In the genomic region with DNA sequence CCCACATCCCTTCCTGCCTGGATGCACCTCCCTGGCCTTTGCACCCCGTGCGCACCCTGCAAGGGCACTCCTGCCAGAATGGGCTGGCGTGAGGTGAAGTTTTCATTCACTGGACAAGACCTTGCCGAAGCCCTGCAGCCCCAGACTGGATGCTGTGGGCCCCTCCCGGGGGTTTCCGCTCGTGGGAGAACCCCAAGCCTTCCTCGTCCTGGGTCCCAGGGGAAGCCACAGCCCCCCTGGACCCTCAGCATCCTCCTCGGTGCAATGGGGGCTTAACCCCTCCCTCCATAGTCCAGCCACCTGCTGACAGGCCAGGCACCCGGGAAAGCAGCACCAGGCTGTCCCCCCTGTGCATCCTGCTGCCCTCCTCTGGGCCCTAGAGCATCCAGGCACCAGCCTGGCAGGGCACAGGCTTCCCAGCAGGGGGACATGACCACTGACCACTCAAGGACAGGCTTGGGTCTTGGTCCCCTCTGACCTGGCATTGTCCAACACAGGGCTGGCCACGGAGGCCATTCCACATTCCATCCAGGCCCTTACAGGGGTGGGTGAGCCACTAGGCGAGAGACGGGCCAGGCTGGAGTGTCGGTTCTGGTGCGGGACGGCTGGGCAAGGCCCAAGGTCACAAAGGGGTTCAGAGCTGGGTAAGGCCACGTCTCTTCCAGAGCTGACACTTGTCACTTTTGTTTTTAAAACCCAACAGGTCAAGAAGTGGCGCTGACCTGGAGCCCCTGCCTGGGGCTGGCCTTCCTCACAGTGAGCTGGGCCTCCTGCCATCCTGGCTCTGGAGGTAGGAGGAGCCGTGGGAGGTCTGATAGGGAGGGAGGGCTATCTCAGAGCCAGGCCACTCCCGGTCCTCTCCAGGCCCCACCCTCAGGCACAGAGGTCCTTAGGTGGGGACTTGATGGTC, we compare ENCODE assay signal across 2 cellular contexts.
TF ChIP-seq lines count a peak whose summit lies in the region.

No MANE protein-coding gene starts in this region.

TF ChIP-seq in HEK293, 187 proteins besides CTCF, POLR2A, EP300 and RAD21 (continued from another document and continues in another):
- TF ChIP-seq ZFHX2 (tag by site-specific recombination; conservative IDR thresholded peaks at IDR 0.05) (peak; percentile 61; the same call in 1 of the 2 replicates), SP2 (tag by site-specific recombination; IDR thresholded peaks at IDR 0.05) (peak; percentile 36), ZBTB1 (tag by site-specific recombination; IDR thresholded peaks at IDR 0.05) (no peak), BCL11A (tag by site-specific recombination; IDR thresholded peaks at IDR 0.05; ENCODE audit: low read depth) (0 out of 2 replicates have a peak, but pooled peaks have one; percentile 11), GLIS1 (tag by site-specific recombination; IDR thresholded peaks at IDR 0.05) (peak; percentile 79), ZNF146 (tag by site-specific recombination; IDR thresholded peaks at IDR 0.05) (no peak), KLF9 (tag by site-specific recombination; IDR thresholded peaks at IDR 0.05; ENCODE audit: low read depth) (no peak), SP3 (tag by site-specific recombination; IDR thresholded peaks at IDR 0.05) (peak; percentile 40)
- TF ChIP-seq, protein P1, sequence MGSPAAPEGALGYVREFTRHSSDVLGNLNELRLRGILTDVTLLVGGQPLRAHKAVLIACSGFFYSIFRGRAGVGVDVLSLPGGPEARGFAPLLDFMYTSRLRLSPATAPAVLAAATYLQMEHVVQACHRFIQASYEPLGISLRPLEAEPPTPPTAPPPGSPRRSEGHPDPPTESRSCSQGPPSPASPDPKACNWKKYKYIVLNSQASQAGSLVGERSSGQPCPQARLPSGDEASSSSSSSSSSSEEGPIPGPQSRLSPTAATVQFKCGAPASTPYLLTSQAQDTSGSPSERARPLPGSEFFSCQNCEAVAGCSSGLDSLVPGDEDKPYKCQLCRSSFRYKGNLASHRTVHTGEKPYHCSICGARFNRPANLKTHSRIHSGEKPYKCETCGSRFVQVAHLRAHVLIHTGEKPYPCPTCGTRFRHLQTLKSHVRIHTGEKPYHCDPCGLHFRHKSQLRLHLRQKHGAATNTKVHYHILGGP (tag by site-specific recombination; IDR thresholded peaks at IDR 0.05) = no peak
- TF ChIP-seq, protein P2, sequence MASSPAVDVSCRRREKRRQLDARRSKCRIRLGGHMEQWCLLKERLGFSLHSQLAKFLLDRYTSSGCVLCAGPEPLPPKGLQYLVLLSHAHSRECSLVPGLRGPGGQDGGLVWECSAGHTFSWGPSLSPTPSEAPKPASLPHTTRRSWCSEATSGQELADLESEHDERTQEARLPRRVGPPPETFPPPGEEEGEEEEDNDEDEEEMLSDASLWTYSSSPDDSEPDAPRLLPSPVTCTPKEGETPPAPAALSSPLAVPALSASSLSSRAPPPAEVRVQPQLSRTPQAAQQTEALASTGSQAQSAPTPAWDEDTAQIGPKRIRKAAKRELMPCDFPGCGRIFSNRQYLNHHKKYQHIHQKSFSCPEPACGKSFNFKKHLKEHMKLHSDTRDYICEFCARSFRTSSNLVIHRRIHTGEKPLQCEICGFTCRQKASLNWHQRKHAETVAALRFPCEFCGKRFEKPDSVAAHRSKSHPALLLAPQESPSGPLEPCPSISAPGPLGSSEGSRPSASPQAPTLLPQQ (tag by site-specific recombination; IDR thresholded peaks at IDR 0.05) = peak; percentile 28; the same call in 1 of the 2 replicates
- TF ChIP-seq, protein P3, sequence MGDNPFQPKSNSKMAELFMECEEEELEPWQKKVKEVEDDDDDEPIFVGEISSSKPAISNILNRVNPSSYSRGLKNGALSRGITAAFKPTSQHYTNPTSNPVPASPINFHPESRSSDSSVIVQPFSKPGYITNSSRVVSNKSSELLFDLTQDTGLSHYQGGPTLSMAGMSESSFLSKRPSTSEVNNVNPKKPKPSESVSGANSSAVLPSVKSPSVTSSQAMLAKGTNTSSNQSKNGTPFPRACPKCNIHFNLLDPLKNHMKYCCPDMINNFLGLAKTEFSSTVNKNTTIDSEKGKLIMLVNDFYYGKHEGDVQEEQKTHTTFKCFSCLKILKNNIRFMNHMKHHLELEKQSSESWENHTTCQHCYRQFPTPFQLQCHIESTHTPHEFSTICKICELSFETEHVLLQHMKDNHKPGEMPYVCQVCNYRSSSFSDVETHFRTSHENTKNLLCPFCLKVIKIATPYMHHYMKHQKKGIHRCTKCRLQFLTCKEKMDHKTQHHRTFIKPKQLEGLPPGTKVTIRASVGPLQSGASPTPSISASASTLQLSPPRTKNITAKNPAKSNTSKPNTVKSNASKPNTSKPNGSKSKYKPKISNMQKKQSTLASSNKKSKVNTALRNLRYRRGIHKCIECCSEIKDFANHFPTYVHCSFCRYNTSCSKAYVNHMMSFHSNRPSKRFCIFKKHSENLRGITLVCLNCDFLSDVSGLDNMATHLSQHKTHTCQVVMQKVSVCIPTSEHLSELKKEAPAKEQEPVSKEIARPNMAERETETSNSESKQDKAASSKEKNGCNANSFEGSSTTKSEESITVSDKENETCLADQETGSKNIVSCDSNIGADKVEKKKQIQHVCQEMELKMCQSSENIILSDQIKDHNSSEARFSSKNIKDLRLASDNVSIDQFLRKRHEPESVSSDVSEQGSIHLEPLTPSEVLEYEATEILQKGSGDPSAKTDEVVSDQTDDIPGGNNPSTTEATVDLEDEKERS (tag by site-specific recombination; IDR thresholded peaks at IDR 0.05) = no peak
- TF ChIP-seq, protein P4, sequence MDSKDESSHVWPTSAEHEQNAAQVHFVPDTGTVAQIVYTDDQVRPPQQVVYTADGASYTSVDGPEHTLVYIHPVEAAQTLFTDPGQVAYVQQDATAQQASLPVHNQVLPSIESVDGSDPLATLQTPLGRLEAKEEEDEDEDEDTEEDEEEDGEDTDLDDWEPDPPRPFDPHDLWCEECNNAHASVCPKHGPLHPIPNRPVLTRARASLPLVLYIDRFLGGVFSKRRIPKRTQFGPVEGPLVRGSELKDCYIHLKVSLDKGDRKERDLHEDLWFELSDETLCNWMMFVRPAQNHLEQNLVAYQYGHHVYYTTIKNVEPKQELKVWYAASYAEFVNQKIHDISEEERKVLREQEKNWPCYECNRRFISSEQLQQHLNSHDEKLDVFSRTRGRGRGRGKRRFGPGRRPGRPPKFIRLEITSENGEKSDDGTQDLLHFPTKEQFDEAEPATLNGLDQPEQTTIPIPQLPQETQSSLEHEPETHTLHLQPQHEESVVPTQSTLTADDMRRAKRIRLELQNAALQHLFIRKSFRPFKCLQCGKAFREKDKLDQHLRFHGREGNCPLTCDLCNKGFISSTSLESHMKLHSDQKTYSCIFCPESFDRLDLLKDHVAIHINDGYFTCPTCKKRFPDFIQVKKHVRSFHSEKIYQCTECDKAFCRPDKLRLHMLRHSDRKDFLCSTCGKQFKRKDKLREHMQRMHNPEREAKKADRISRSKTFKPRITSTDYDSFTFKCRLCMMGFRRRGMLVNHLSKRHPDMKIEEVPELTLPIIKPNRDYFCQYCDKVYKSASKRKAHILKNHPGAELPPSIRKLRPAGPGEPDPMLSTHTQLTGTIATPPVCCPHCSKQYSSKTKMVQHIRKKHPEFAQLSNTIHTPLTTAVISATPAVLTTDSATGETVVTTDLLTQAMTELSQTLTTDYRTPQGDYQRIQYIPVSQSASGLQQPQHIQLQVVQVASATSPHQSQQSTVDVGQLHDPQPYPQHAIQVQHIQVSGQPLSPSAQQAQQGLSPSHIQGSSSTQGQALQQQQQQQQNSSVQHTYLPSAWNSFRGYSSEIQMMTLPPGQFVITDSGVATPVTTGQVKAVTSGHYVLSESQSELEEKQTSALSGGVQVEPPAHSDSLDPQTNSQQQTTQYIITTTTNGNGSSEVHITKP (tag by site-specific recombination; IDR thresholded peaks at IDR 0.05) = peak; percentile 45; the same call in 1 of the 2 replicates

TF ChIP-seq in K562, 482 proteins besides CTCF, POLR2A, EP300 and RAD21 (continued from another document):
- TF ChIP-seq, protein P5, sequence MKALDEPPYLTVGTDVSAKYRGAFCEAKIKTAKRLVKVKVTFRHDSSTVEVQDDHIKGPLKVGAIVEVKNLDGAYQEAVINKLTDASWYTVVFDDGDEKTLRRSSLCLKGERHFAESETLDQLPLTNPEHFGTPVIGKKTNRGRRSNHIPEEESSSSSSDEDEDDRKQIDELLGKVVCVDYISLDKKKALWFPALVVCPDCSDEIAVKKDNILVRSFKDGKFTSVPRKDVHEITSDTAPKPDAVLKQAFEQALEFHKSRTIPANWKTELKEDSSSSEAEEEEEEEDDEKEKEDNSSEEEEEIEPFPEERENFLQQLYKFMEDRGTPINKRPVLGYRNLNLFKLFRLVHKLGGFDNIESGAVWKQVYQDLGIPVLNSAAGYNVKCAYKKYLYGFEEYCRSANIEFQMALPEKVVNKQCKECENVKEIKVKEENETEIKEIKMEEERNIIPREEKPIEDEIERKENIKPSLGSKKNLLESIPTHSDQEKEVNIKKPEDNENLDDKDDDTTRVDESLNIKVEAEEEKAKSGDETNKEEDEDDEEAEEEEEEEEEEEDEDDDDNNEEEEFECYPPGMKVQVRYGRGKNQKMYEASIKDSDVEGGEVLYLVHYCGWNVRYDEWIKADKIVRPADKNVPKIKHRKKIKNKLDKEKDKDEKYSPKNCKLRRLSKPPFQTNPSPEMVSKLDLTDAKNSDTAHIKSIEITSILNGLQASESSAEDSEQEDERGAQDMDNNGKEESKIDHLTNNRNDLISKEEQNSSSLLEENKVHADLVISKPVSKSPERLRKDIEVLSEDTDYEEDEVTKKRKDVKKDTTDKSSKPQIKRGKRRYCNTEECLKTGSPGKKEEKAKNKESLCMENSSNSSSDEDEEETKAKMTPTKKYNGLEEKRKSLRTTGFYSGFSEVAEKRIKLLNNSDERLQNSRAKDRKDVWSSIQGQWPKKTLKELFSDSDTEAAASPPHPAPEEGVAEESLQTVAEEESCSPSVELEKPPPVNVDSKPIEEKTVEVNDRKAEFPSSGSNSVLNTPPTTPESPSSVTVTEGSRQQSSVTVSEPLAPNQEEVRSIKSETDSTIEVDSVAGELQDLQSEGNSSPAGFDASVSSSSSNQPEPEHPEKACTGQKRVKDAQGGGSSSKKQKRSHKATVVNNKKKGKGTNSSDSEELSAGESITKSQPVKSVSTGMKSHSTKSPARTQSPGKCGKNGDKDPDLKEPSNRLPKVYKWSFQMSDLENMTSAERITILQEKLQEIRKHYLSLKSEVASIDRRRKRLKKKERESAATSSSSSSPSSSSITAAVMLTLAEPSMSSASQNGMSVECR (CRISPR knock-in tag; IDR thresholded peaks at IDR 0.05) = no peak
- TF ChIP-seq ARID2 (IDR thresholded peaks at IDR 0.05) (no peak), TBP (optimal IDR thresholded peaks at IDR 0.05; ENCODE audit: low read depth, low read length) (no peak), ZNF224 (CRISPR knock-in tag; IDR thresholded peaks at IDR 0.05) (no peak), ZNF24 (IDR thresholded peaks at IDR 0.05) (no peak)
- TF ChIP-seq, protein P6, sequence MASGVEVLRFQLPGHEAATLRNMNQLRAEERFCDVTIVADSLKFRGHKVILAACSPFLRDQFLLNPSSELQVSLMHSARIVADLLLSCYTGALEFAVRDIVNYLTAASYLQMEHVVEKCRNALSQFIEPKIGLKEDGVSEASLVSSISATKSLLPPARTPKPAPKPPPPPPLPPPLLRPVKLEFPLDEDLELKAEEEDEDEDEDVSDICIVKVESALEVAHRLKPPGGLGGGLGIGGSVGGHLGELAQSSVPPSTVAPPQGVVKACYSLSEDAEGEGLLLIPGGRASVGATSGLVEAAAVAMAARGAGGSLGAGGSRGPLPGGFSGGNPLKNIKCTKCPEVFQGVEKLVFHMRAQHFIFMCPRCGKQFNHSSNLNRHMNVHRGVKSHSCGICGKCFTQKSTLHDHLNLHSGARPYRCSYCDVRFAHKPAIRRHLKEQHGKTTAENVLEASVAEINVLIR (CRISPR knock-in tag; IDR thresholded peaks at IDR 0.05) = no peak
